In genomic region chr5:140725799-140726471, GRCh38 we compare ENCODE assay signal across 1 cellular context.
TF ChIP-seq lines count a peak whose summit lies in the region.

No MANE protein-coding gene starts in this region.

TF ChIP-seq in GM12878, 131 proteins besides CTCF, POLR2A, EP300 and RAD21 (continued from another document):
- TF ChIP-seq PRDM15 (CRISPR knock-in tag; IDR thresholded peaks at IDR 0.05), result no peak
- 0 out of 2 replicates have a peak, but pooled peaks have one; percentile 17 for TF ChIP-seq MLLT1 (IDR thresholded peaks at IDR 0.05)
- no peak for TF ChIP-seq BRCA1 (IDR thresholded peaks at IDR 0.05; ENCODE audit: low read depth, low read length)
- TF ChIP-seq NRF1 (conservative IDR thresholded peaks at IDR 0.05; ENCODE audit: low read depth, low read length), result no peak
- TF ChIP-seq BCL3 (IDR thresholded peaks at IDR 0.05; ENCODE audit: borderline replicate concordance, insufficient read depth, low read depth, low read length, poor library complexity, severe bottlenecking), result no peak
- TF ChIP-seq NFIC (IDR thresholded peaks at IDR 0.05; ENCODE audit: low read depth, low read length), result 0 out of 2 replicates have a peak, but pooled peaks have one; percentile 15
